8 cellular contexts compared by ENCODE assay signal in genomic region chr15:85702321-85703230, GRCh38.
DNase-seq lines count a peak whose midpoint lies in the region; ATAC-seq and TF ChIP-seq lines count a peak whose summit lies in the region.

No MANE protein-coding gene starts in this region.

- no peak for ATAC-seq in HG02973 (IDR thresholded peaks at IDR 0.05; ENCODE audit: unreplicated experiment)
- ATAC-seq in HG02623 (IDR thresholded peaks at IDR 0.05; ENCODE audit: unreplicated experiment): no peak
- ATAC-seq in HG03571 (IDR thresholded peaks at IDR 0.05; ENCODE audit: unreplicated experiment): no peak

- H3K9ac ChIP-seq in OCI-LY1 (ENCODE audit: low read length): peak overlapping the region; percentile 39

- H3K4me1 ChIP-seq in OCI-LY1 (ENCODE audit: insufficient read depth, low read length, severe bottlenecking): peaks cover 74% of the 10 kb centered on the region

- H3K4me3 ChIP-seq in OCI-LY1 (ENCODE audit: low read depth, low read length, poor library complexity, severe bottlenecking): peak overlapping the region; percentile 20

- no peaks in the 10 kb centered on the region for H3K9me2 ChIP-seq in OCI-LY1 (ENCODE audit: low read depth, low read length)

- H2AFZ ChIP-seq in OCI-LY1 (ENCODE audit: low read length): no peak overlapping the region

- H3K36me3 ChIP-seq in OCI-LY1 (ENCODE audit: insufficient read depth, low read length): peaks cover 18% of the 10 kb centered on the region; the same call in 1 of the 2 replicates

- peak; percentile 11 for DNase-seq in GM03348 (ENCODE audit: low spot score)
- DNase-seq in dedifferentiated amniotic fluid mesenchymal stem cell (ENCODE audit: extremely low spot score): peak; percentile 48
- peak; percentile 66 for DNase-seq in pulmonary artery endothelial cell (ENCODE audit: low read depth, low spot score)
- no peak for DNase-seq in NCI-H2227 (lab: John Stamatoyannopoulos, UW; ENCODE audit: unreplicated experiment)

- no peak for TF ChIP-seq CTCF in OCI-LY1 (IDR thresholded peaks at IDR 0.05; ENCODE audit: low read length)

- H3F3A ChIP-seq in OCI-LY1 (ENCODE audit: insufficient read depth, low read length): 0 out of 2 replicates have a peak, but pooled peaks cover 5% of the 10 kb centered on the region

- no peaks in the 10 kb centered on the region for H4K20me1 ChIP-seq in OCI-LY1 (ENCODE audit: insufficient read depth, low read length)

- no peaks in the 10 kb centered on the region for H3K27me3 ChIP-seq in OCI-LY1 (ENCODE audit: insufficient read depth, low read length)

- H3K9me3 ChIP-seq in OCI-LY1 (ENCODE audit: low read length): no peaks in the 10 kb centered on the region

- H3K79me2 ChIP-seq in OCI-LY1 (ENCODE audit: insufficient read depth, low read length): peaks cover 23% of the 10 kb centered on the region

- peak overlapping the region; percentile 91 for H3K27ac ChIP-seq in OCI-LY1 (ENCODE audit: low read depth, low read length, poor library complexity, severe bottlenecking)

- peak overlapping the region; percentile 52 for H3K4me2 ChIP-seq in OCI-LY1 (ENCODE audit: low read length)
